In genomic region chr10:8144496-8144895, GRCh38 we compare ENCODE assay signal across 17 cellular contexts.
"Had no signal": no experiment of that assay in that cellular context is flagged by ENCODE, and none has a peak within 500 bp of the region (broad histone marks: within the 10 kb centered on the region; RNA-seq: fewer than 3 reads in every experiment).

No MANE protein-coding gene starts in this region.

- H3K27me3 ChIP-seq: hepatocyte, neutrophil had no signal

- H3K4me2 ChIP-seq: hepatocyte had no signal

- H3K4me3 Mint-ChIP-seq: endodermal cell; naive thymus-derived CD4-positive, alpha-beta T cell had no signal

- H3K4me3 ChIP-seq: hepatocyte had no signal

- H3K9me3 ChIP-seq: neutrophil had no signal

- H3K36me3 ChIP-seq: neutrophil had no signal

- ATAC-seq: naive thymus-derived CD4-positive, alpha-beta T cell; right cardiac atrium had no signal

- H3K9me3 Mint-ChIP-seq: endodermal cell; naive thymus-derived CD4-positive, alpha-beta T cell had no signal

- H2AFZ ChIP-seq: hepatocyte had no signal

- H3K27ac Mint-ChIP-seq: endodermal cell; naive thymus-derived CD4-positive, alpha-beta T cell had no signal

- DNase-seq: dermis blood vessel endothelial cell; endodermal cell; erythroblast; foreskin melanocyte; head of caudate nucleus; kidney glomerular epithelial cell; naive thymus-derived CD4-positive, alpha-beta T cell; posterior cingulate gyrus; right cardiac atrium; small intestine; stimulated activated CD4-positive, alpha-beta T cell treated with anti-CD3 and anti-CD28 coated beads, Interleukin-12 subunit alpha, Interleukin-12 subunit beta, amount 100 ng/mL, for 4 hours; stimulated activated naive CD4-positive, alpha-beta T cell; trophoblast cell had no signal

- H3K79me2 ChIP-seq: hepatocyte had no signal

- FAIRE-seq: colon, endothelial cell of umbilical vein, small intestine had no signal

- H3K27ac ChIP-seq: hepatocyte, neutrophil had no signal
